Comparison of ENCODE assay signal across 1 cellular context in genomic region chr11:110295487-110296225, GRCh38.
A peak's percentile ranks its signal among the peaks of the same experiment; 100 is the strongest.
TF ChIP-seq lines count a peak whose summit lies in the region.

No MANE protein-coding gene starts in this region.

TF ChIP-seq in H1, 55 proteins besides CTCF, POLR2A, EP300 and RAD21 (continued from another document):
- TF ChIP-seq TBP (IDR thresholded peaks at IDR 0.05; ENCODE audit: low read depth, low read length), result peak; percentile 61; the same call in 1 of the 2 replicates
- TF ChIP-seq TAF1 (IDR thresholded peaks at IDR 0.05; ENCODE audit: low read depth, low read length), result 0 out of 2 replicates have a peak, but pooled peaks have one; percentile 40
- TF ChIP-seq ATF3 (IDR thresholded peaks at IDR 0.05; ENCODE audit: insufficient read depth, low read depth, low read length), result no peak
- no peak for TF ChIP-seq RXRA (IDR thresholded peaks at IDR 0.05; ENCODE audit: insufficient read depth, low read depth, low read length)
- TF ChIP-seq SUZ12 (IDR thresholded peaks at IDR 0.05; ENCODE audit: low read length), result no peak
- TF ChIP-seq ASH2L (IDR thresholded peaks at IDR 0.05; ENCODE audit: low read length), result peak; percentile 58
